13 cellular contexts compared by ENCODE assay signal in genomic region chr5:79641414-79641813, GRCh38. TPM values are rescaled to one million over a fixed set of nuclear protein-coding genes. Genes with fewer than 3 reads are reported as not detected.
DNase-seq lines count a peak whose midpoint lies in the region; ATAC-seq, FAIRE-seq and TF ChIP-seq lines count a peak whose summit lies in the region.
"Had no signal": no experiment of that assay in that cellular context is flagged by ENCODE, and none has a peak within 500 bp of the region (broad histone marks: within the 10 kb centered on the region; RNA-seq: fewer than 3 reads in every experiment).

No MANE protein-coding gene starts in this region.

- H3K79me2 ChIP-seq in K562 (ENCODE audit: control insufficient read depth, insufficient read depth, low read length) (peaks cover 19% of the 10 kb centered on the region), smooth muscle cell (ENCODE audit: low read depth) (peaks cover 22% of the 10 kb centered on the region)

- FAIRE-seq in G401.6 (lab: Jason Lieb, UNC) = peak; percentile 77
- no peak for FAIRE-seq in K562 (lab: Jason Lieb, UNC)
- FAIRE-seq in frontal cortex (lab: Jason Lieb, UNC) = peak; percentile 78

- H2AFZ ChIP-seq in K562 (ENCODE audit: low read depth, low read length) (no peak overlapping the region), smooth muscle cell (ENCODE audit: low read depth) (no peak overlapping the region)
- H2AFZ ChIP-seq: GM23338 had no signal

- POLR2A ChIA-PET in K562 (lab: Yijun Ruan, JAX) = no interaction called here

- peaks cover 87% of the 10 kb centered on the region for H3K36me3 ChIP-seq in K562 (ENCODE audit: control insufficient read depth, insufficient read depth, low read length)
- H3K36me3 ChIP-seq in smooth muscle cell (ENCODE audit: low read depth) = peaks cover 14% of the 10 kb centered on the region

- no peak for TF ChIP-seq EP300 in K562 (IDR thresholded peaks at IDR 0.05; ENCODE audit: low read length)

- intact Hi-C loops in K562 (cut with micrococcal nuclease) = no loop called here

- CTCF ChIA-PET in K562 (lab: Yijun Ruan, JAX; ENCODE audit: low intra/inter-chr PET ratio) = no interaction called here

- DNase-seq in K562 (ENCODE audit: extremely low read depth in 1 of 4, low spot score in 3 of 4) (no peak), frontal cortex (ENCODE audit: low spot score in 2 of 2) (no peak), smooth muscle cell (lab: John Stamatoyannopoulos, UW; ENCODE audit: unreplicated experiment) (no peak), GM19238 (ENCODE audit: insufficient read length, low spot score) (no peak), anterior cingulate cortex (lab: John Stamatoyannopoulos, UW) (no peak)
- DNase-seq: CD8-positive, alpha-beta T cell; COR-L47; DND-41; GF-D8; H9 had no signal

- no TSS peak for BruUV-seq in K562 (replicated peaks; lab: Mats Ljungman, UMichigan)

- TF ChIP-seq POLR2A in K562 (conservative IDR thresholded peaks at IDR 0.05) = no peak

- H3K9me3 ChIP-seq in K562 (replicated peaks; ENCODE audit: control insufficient read depth, insufficient read depth, low read depth, low read length) (no peaks in the 10 kb centered on the region), smooth muscle cell (replicated peaks; ENCODE audit: low read depth) (no peaks in the 10 kb centered on the region)

- H3K27me3 ChIP-seq in K562 (ENCODE audit: control insufficient read depth in 2 of 2, insufficient read depth in 2 of 2, low read length in 2 of 2) (no peaks in the 10 kb centered on the region), smooth muscle cell (ENCODE audit: low read depth) (no peaks in the 10 kb centered on the region)

- no peaks in the 10 kb centered on the region for H3K4me1 ChIP-seq in K562 (replicated peaks in 1 of 2; ENCODE audit: control insufficient read depth in 2 of 2, insufficient read depth in 2 of 2, low read length in 2 of 2)
- H3K4me1 ChIP-seq in smooth muscle cell (ENCODE audit: low read depth) = no peaks in the 10 kb centered on the region

- ATAC-seq in K562 = no peak
- no peak for ATAC-seq in GM21737 (IDR thresholded peaks at IDR 0.05; ENCODE audit: unreplicated experiment)
- ATAC-seq: CD8-positive, alpha-beta T cell; GM23338 had no signal

- H3K4me2 ChIP-seq in K562 (ENCODE audit: insufficient read depth, low read length) (no peak overlapping the region), smooth muscle cell (no peak overlapping the region)
- H3K4me2 ChIP-seq: GM23338 had no signal

- in situ Hi-C loops in K562 (cut with MboI) = no loop called here

- H3K4me3 ChIP-seq in K562 = no peak overlapping the region
- no peak overlapping the region for H3K4me3 ChIP-seq in smooth muscle cell
- H3K4me3 ChIP-seq: GM23338 had no signal

- no peak for TF ChIP-seq RAD21 in K562 (CRISPR knock-in tag; conservative IDR thresholded peaks at IDR 0.05 in 1 of 2, IDR thresholded peaks at IDR 0.05 in 1 of 2)

- WGBS in K562 (ENCODE audit: insufficient coverage, low coverage, missing lambda C conversion rate) = 100% methylated on average over 1 of the region's 1 CpG
- 96% methylated on average over 1 of the region's 1 CpG for WGBS in smooth muscle cell (ENCODE audit: low lambda C conversion rate)

- H4K20me1 ChIP-seq in K562 (replicated peaks; ENCODE audit: control insufficient read depth, insufficient read depth, low read length) = no peaks in the 10 kb centered on the region
- peaks cover 50% of the 10 kb centered on the region for H4K20me1 ChIP-seq in smooth muscle cell (ENCODE audit: low read depth)

- peaks cover 4% of the 10 kb centered on the region for H3K9me1 ChIP-seq in K562 (ENCODE audit: control insufficient read depth, insufficient read depth, low read length)

- H3F3A ChIP-seq in smooth muscle cell (ENCODE audit: low read depth) = no peaks in the 10 kb centered on the region

- no peak for TF ChIP-seq CTCF in K562 (IDR thresholded peaks at IDR 0.05 in 2 of 3, conservative IDR thresholded peaks at IDR 0.05 in 1 of 3; ENCODE audit: insufficient read depth in 2 of 3, low read depth in 1 of 3, low read length in 3 of 3)
- TF ChIP-seq CTCF in smooth muscle cell (IDR thresholded peaks at IDR 0.05; ENCODE audit: borderline replicate concordance, insufficient read depth, poor library complexity, severe bottlenecking) = no peak

- H3K9ac ChIP-seq in K562 (ENCODE audit: insufficient read depth in 1 of 2, low read depth in 2 of 2, low read length in 2 of 2) = no peak overlapping the region
- no peak overlapping the region for H3K9ac ChIP-seq in smooth muscle cell (ENCODE audit: low read depth)

- H3K27ac ChIP-seq in K562 (ENCODE audit: extremely low read depth, low read depth, low read length) (no peak overlapping the region), smooth muscle cell (ENCODE audit: low read depth) (peak overlapping the region; percentile 8)

TF ChIP-seq in K562, 482 proteins besides CTCF, POLR2A, EP300 and RAD21 (continues in another document):
- no peak for TF ChIP-seq ZNF280B (CRISPR knock-in tag; IDR thresholded peaks at IDR 0.05)
- TF ChIP-seq ZNF512 (tag; IDR thresholded peaks at IDR 0.05) = no peak
- no peak for TF ChIP-seq RBM14 (IDR thresholded peaks at IDR 0.05; ENCODE audit: borderline replicate concordance, insufficient read depth, low read depth, low read length)
- no peak for TF ChIP-seq SRSF9 (IDR thresholded peaks at IDR 0.05; ENCODE audit: borderline replicate concordance, low read depth, low read length)
- peak; percentile 86 for TF ChIP-seq ZNF316 (IDR thresholded peaks at IDR 0.05)
- TF ChIP-seq ZNF41 (CRISPR knock-in tag; conservative IDR thresholded peaks at IDR 0.05) = no peak

RNA-seq across cellular contexts. Expression of gene TENT2, which starts 29.2 kb away (rescaled TPM):
- 138 and 372 TPM in 2 replicates for total RNA-seq in K562 (2011; cell fraction: chromatin; rRNA removed; ENCODE audit: low replicate concordance)
- total RNA-seq in K562 (2011; cell fraction: nucleolus; rRNA removed) = 46.2 and 68.8 TPM in 2 replicates
- 161 and 303 TPM in 2 replicates for total RNA-seq in K562 (2011; cell fraction: nucleoplasm; rRNA removed)
- total RNA-seq in K562 (2014; rRNA removed) (43.5 and 58.8 TPM in 2 replicates), K562 (2014; rRNA removed; fragmentation: Illumina TruSeq; extraction: Trizol) (83.4 and 88.1 TPM in 2 replicates), K562 (2015; rRNA removed; fragmentation: Illumina TruSeq; extraction: Trizol) (81.0 and 84.3 TPM in 2 replicates), K562 (2021) (73.3 and 76.6 TPM in 2 replicates), frontal cortex (51.0 TPM), smooth muscle cell (47.2 and 68.5 TPM in 2 replicates)
- polyA plus RNA-seq in K562 (2011; rRNA removed) (98.3 and 111 TPM in 2 replicates), K562 (2014; fragmentation: Illumina TruSeq; extraction: Trizol) (63.3 and 84.4 TPM in 2 replicates), K562 (2014; fragmentation: Nextera tagmentation; extraction: Ambion mirVana) (10 to 100 TPM; 29.0 to 39.4 TPM), K562 (2014; rRNA removed) (38.5 and 44.3 TPM in 2 replicates), smooth muscle cell (18.9 and 22.4 TPM in 2 replicates)
- 48.3 and 64.7 TPM in 2 replicates for polyA plus RNA-seq in K562 (2011; cell fraction: cytosol; rRNA removed)
- 81.2 and 132 TPM in 2 replicates for polyA plus RNA-seq in K562 (2011; cell fraction: nucleus; rRNA removed)
- polyA plus RNA-seq in K562 (2012) = 36.8 and 45.9 TPM in 2 replicates
- polyA minus RNA-seq in K562 (2011; rRNA and poly(A)+ RNA removed) = 151 and 190 TPM in 2 replicates
- polyA minus RNA-seq in K562 (2011; cell fraction: cytosol; rRNA and poly(A)+ RNA removed) = 45.4 and 47.5 TPM in 2 replicates
- polyA minus RNA-seq in K562 (2011; cell fraction: nucleus; rRNA and poly(A)+ RNA removed) = 68.1 and 142 TPM in 2 replicates

RNA-seq across cellular contexts. Expression of gene CMYA5, which starts 48.2 kb away (rescaled TPM):
- total RNA-seq in K562 (2011; cell fraction: chromatin; rRNA removed; ENCODE audit: low replicate concordance) = 0.21 and 1.0 TPM in 2 replicates
- 0.33 and 0.39 TPM in 2 replicates for total RNA-seq in K562 (2011; cell fraction: nucleolus; rRNA removed)
- total RNA-seq in K562 (2011; cell fraction: nucleoplasm; rRNA removed) = 0.29 and 0.69 TPM in 2 replicates
- 0.18 and 0.24 TPM in 2 replicates for total RNA-seq in K562 (2014; rRNA removed)
- total RNA-seq in K562 (2014; rRNA removed; fragmentation: Illumina TruSeq; extraction: Trizol) = 0.25 and 0.41 TPM in 2 replicates
- 0.45 and 0.51 TPM in 2 replicates for total RNA-seq in K562 (2015; rRNA removed; fragmentation: Illumina TruSeq; extraction: Trizol)
- total RNA-seq in K562 (2021) = 0.22 and 0.31 TPM in 2 replicates
- 0.25 and 0.50 TPM in 2 replicates for polyA plus RNA-seq in K562 (2011; rRNA removed)
- polyA plus RNA-seq in K562 (2011; cell fraction: cytosol; rRNA removed) = 0.18 and 0.30 TPM in 2 replicates
- polyA plus RNA-seq in K562 (2011; cell fraction: nucleus; rRNA removed) = 0.74 and 1.2 TPM in 2 replicates
- 0.30 and 0.31 TPM in 2 replicates for polyA plus RNA-seq in K562 (2012)
- polyA plus RNA-seq in K562 (2014; fragmentation: Illumina TruSeq; extraction: Trizol) = 0.46 and 0.62 TPM in 2 replicates
- polyA plus RNA-seq in K562 (2014; fragmentation: Nextera tagmentation; extraction: Ambion mirVana) = under 1 TPM; 0.32 to 0.48 TPM
- 0.16 and 1.1 TPM in 2 replicates for polyA plus RNA-seq in K562 (2014; rRNA removed)
- 0.42 and 0.57 TPM in 2 replicates for polyA minus RNA-seq in K562 (2011; rRNA and poly(A)+ RNA removed)
- polyA minus RNA-seq in K562 (2011; cell fraction: cytosol; rRNA and poly(A)+ RNA removed) = 0.09 TPM in 1 of 2 replicates, not detected in the other
- 0.54 and 1.6 TPM in 2 replicates for polyA minus RNA-seq in K562 (2011; cell fraction: nucleus; rRNA and poly(A)+ RNA removed)
- 0.82 TPM for total RNA-seq in frontal cortex
- total RNA-seq in smooth muscle cell = 1.9 and 2.4 TPM in 2 replicates
- polyA plus RNA-seq in smooth muscle cell = 0.31 and 1.1 TPM in 2 replicates
